16 cellular contexts compared by ENCODE assay signal in the genomic region with DNA sequence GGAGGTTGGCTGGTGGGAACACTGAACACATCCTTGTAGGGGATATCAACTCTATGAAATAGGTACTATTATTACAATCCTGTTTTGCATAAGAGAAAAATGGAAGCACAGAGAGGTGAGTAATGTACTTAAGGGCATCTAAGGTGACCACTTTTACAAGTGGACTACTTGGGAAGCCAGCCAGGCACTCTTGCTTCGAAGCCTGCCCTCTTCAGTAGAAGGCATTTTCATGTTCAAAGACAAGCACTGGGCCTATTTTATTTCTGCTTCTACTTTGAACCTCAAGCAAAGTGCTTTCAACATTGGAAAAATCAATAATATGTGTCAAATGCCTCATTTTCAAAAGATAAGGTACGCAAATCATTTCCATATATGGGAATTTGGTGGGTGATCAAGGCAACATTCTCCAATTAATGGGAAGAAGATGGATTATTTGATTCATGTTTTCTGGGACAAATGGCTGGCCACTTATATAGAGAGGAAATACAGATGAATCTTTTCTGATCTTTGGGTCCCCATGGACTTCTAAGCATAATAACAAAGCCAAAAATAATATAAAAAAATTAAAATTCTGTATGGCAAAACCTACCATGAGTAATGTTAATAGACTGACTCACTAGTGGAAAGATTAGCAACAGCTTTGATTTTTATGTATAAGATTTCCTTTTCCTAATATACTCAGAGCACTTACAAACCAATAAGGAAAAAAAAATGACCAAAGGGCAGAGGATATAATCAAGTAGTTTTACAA.
"Had no signal": no experiment of that assay in that cellular context is flagged by ENCODE, and none has a peak within 500 bp of the region (broad histone marks: within the 10 kb centered on the region; RNA-seq: fewer than 3 reads in every experiment).

No MANE protein-coding gene starts in this region.

- H3K4me1 ChIP-seq: uterus had no signal

- H3K79me2 ChIP-seq: hepatocyte had no signal

- H3K4me3 ChIP-seq: cardiac muscle cell, dorsolateral prefrontal cortex, hepatocyte, sigmoid colon, tibial artery, uterus had no signal

- ATAC-seq: activated CD4-positive, alpha-beta T cell treated with anti-CD3 and anti-CD28 coated beads for 36 hours; activated CD8-positive, alpha-beta memory T cell treated with anti-CD3 and anti-CD28 coated beads, Interleukin-2, amount 10 ng/mL, durations not matched to agents 7 days and 5 days had no signal

- H3K27me3 ChIP-seq: cardiac muscle cell, dorsolateral prefrontal cortex, hepatocyte, sigmoid colon, tibial artery had no signal

- H3K4me3 Mint-ChIP-seq: activated CD4-positive, alpha-beta memory T cell treated with anti-CD3 and anti-CD28 coated beads for 36 hours; activated CD4-positive, alpha-beta T cell treated with anti-CD3 and anti-CD28 coated beads for 36 hours; activated CD8-positive, alpha-beta memory T cell treated with anti-CD3 and anti-CD28 coated beads, Interleukin-2, amount 10 ng/mL, durations not matched to agents 7 days and 5 days; activated naive CD4-positive, alpha-beta T cell treated with anti-CD3 and anti-CD28 coated beads, Interleukin-2, amount 10 ng/mL, durations not matched to agents 7 days and 5 days had no signal

- H3K4me2 ChIP-seq: hepatocyte had no signal

- H3K4me1 Mint-ChIP-seq: activated CD4-positive, alpha-beta T cell treated with anti-CD3 and anti-CD28 coated beads for 36 hours; activated CD8-positive, alpha-beta memory T cell treated with anti-CD3 and anti-CD28 coated beads, Interleukin-2, amount 10 ng/mL, durations not matched to agents 7 days and 5 days; activated naive CD4-positive, alpha-beta T cell treated with anti-CD3 and anti-CD28 coated beads, Interleukin-2, amount 10 ng/mL, durations not matched to agents 7 days and 5 days had no signal

- H3K36me3 Mint-ChIP-seq: activated CD4-positive, alpha-beta memory T cell treated with anti-CD3 and anti-CD28 coated beads for 36 hours; activated CD8-positive, alpha-beta memory T cell treated with anti-CD3 and anti-CD28 coated beads, Interleukin-2, amount 10 ng/mL, durations not matched to agents 7 days and 5 days; activated naive CD4-positive, alpha-beta T cell treated with anti-CD3 and anti-CD28 coated beads, Interleukin-2, amount 10 ng/mL, durations not matched to agents 7 days and 5 days had no signal

- H3K36me3 ChIP-seq: cardiac muscle cell, sigmoid colon, tibial artery, uterus had no signal

- DNase-seq: activated CD4-positive, alpha-beta memory T cell treated with anti-CD3 and anti-CD28 coated beads for 36 hours; activated CD4-positive, alpha-beta T cell treated with anti-CD3 and anti-CD28 coated beads for 36 hours; activated CD8-positive, alpha-beta memory T cell treated with anti-CD3 and anti-CD28 coated beads, Interleukin-2, amount 10 ng/mL, durations not matched to agents 7 days and 5 days; activated naive CD4-positive, alpha-beta T cell treated with anti-CD3 and anti-CD28 coated beads, Interleukin-2, amount 10 ng/mL, durations not matched to agents 7 days and 5 days; activated T-cell treated with anti-CD3 and anti-CD28 coated beads, Interleukin-2, amount 50 U/mL, for 1 hour; dorsolateral prefrontal cortex; erythroblast; islet precursor cell; sigmoid colon; stimulated activated CD4-positive, alpha-beta T cell treated with anti-CD3 and anti-CD28 coated beads, Interleukin-2, amount 100 ng/mL, for 24 hours; T-helper 2 cell; tibial artery; uterus had no signal

- H3K9me3 Mint-ChIP-seq: activated CD4-positive, alpha-beta memory T cell treated with anti-CD3 and anti-CD28 coated beads for 36 hours; activated naive CD4-positive, alpha-beta T cell treated with anti-CD3 and anti-CD28 coated beads, Interleukin-2, amount 10 ng/mL, durations not matched to agents 7 days and 5 days; activated T-helper 2 cell treated with anti-CD3 and anti-CD28 coated beads, Interferon-gamma antibody, Interleukin-2, Interleukin-4, amounts not matched to agents 10 μg/mL and 5 μg/mL and 100 μg/mL, durations not matched to agents 14 hours and 24 hours and 36 hours had no signal

- H3K27ac ChIP-seq: cardiac muscle cell, dorsolateral prefrontal cortex, hepatocyte, sigmoid colon, tibial artery, uterus had no signal

- H3K9me3 ChIP-seq: sigmoid colon, tibial artery, uterus had no signal

- H3K27me3 Mint-ChIP-seq: activated naive CD4-positive, alpha-beta T cell treated with anti-CD3 and anti-CD28 coated beads, Interleukin-2, amount 10 ng/mL, durations not matched to agents 7 days and 5 days had no signal

- H2AFZ ChIP-seq: hepatocyte had no signal

- H3K27ac Mint-ChIP-seq: activated CD4-positive, alpha-beta memory T cell treated with anti-CD3 and anti-CD28 coated beads for 36 hours; activated CD4-positive, alpha-beta T cell treated with anti-CD3 and anti-CD28 coated beads for 36 hours; activated CD8-positive, alpha-beta memory T cell treated with anti-CD3 and anti-CD28 coated beads, Interleukin-2, amount 10 ng/mL, durations not matched to agents 7 days and 5 days; activated naive CD4-positive, alpha-beta T cell treated with anti-CD3 and anti-CD28 coated beads, Interleukin-2, amount 10 ng/mL, durations not matched to agents 7 days and 5 days; activated T-helper 2 cell treated with anti-CD3 and anti-CD28 coated beads, Interferon-gamma antibody, Interleukin-2, Interleukin-4, amounts not matched to agents 10 μg/mL and 5 μg/mL and 100 μg/mL, durations not matched to agents 14 hours and 24 hours and 36 hours had no signal
